In the genomic region with DNA sequence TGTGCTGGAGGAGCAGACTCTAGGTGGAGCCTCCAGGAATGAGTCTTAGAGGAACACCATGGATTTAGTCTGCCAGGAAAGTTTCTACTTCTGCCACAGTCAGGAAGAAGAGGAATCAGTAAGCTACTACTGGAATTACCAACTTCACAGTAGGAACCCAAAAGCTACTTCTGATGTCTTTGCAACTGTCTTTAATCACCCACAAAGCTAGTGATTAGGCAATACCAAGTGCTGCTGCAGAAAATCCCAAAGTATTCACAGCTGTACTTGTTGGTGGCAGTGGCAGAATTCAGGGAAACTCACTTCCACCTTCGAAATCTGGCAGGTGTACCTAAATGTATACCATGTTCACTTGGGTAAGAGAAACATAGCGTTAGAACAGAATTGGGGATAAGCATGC, we compare ENCODE assay signal across 28 cellular contexts.
"Had no signal": no experiment of that assay in that cellular context is flagged by ENCODE, and none has a peak within 500 bp of the region (broad histone marks: within the 10 kb centered on the region; RNA-seq: fewer than 3 reads in every experiment).

No MANE protein-coding gene starts in this region.

- H3K27me3 ChIP-seq: ascending aorta, breast epithelium, cardiac muscle cell, gastrocnemius medialis had no signal

- H3K9me3 ChIP-seq: ascending aorta, breast epithelium, esophagus squamous epithelium, gastrocnemius medialis had no signal

- H3K4me1 ChIP-seq: ascending aorta, breast epithelium, foreskin keratinocyte, gastrocnemius medialis had no signal

- DNase-seq: activated B cell treated with CpG ODN at 0.5 μM for 24 hours; activated CD4-positive, alpha-beta T cell treated with anti-CD3 and anti-CD28 coated beads for 48 hours; activated CD4-positive, alpha-beta T cell treated with anti-CD3 and anti-CD28 coated beads, Interleukin-2, amount 50 U/mL, for 1 hour; activated CD4-positive, alpha-beta T cell treated with anti-CD3 and anti-CD28 coated beads, Interleukin-2, amount 50 U/mL, for 48 hours; activated CD8-positive, alpha-beta memory T cell treated with anti-CD3 and anti-CD28 coated beads for 24 hours; activated CD8-positive, alpha-beta T cell treated with anti-CD3 and anti-CD28 coated beads for 36 hours; activated effector memory CD4-positive, alpha-beta T cell treated with Interleukin-2 at 50 U/mL for 16 hours; activated gamma-delta T cell treated with Interleukin-2 at 50 U/mL for 16 hours; activated naive CD4-positive, alpha-beta T cell treated with anti-CD3 and anti-CD28 coated beads, Interleukin-2, amount 50 U/mL, for 16 hours; activated naive CD4-positive, alpha-beta T cell treated with Interleukin-2 at 50 U/mL for 16 hours; activated T-cell treated with anti-CD3 and anti-CD28 coated beads, Interleukin-2, amount 50 U/mL, for 4 hours; dermis blood vessel endothelial cell; effector CD4-positive, alpha-beta T cell; effector memory CD8-positive, alpha-beta T cell; erythroblast; esophagus squamous epithelium; foreskin keratinocyte; gastrocnemius medialis; glutamatergic neuron; heart left ventricle; T-helper 1 cell; T-helper 17 cell; T1000; WERI-Rb-1 had no signal

- H3K27ac ChIP-seq: ascending aorta, breast epithelium, cardiac muscle cell, coronary artery, esophagus squamous epithelium, foreskin keratinocyte, gastrocnemius medialis, heart left ventricle, WERI-Rb-1 had no signal

- H3K4me3 ChIP-seq: ascending aorta, breast epithelium, cardiac muscle cell, coronary artery, esophagus squamous epithelium, gastrocnemius medialis, heart left ventricle had no signal

- H3K36me3 ChIP-seq: ascending aorta, breast epithelium, cardiac muscle cell, esophagus squamous epithelium, gastrocnemius medialis, heart left ventricle, WERI-Rb-1 had no signal
